In the genomic region with DNA sequence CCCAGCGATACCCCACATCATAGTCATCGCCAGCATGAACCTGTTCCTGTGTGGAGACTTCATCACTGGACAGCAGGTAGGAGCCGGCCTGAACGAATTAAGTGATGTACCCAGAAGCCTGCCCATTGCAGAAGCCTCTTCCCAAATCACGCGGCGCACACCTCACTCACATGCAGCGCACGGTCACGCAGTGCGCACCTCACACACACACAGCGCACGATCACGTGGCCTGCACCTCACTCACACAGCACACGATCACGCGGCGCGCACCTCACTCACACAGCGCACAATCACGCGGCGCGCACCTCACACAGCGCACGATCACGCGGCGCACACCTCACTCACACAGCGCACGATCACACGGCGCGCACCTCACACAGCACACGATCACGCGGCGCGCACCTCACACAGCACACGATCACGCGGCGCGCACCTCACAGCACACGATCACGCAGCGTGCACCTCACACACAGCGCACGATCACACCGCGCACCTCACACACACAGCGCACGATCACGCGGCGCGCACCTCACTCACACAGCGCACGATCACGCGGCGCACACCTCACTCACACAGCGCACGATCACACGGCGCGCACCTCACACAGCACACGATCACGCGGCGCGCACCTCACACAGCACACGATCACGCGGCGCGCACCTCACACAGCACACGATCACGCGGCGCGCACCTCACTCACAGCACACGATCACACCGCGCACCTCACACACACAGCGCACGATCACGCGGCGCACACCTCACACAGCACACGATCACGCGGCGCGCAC, we compare ENCODE assay signal across 8 cellular contexts. TPM values are rescaled to one million over a fixed set of nuclear protein-coding genes. Genes with fewer than 3 reads are reported as not detected.
DNase-seq lines count a peak whose midpoint lies in the region; ATAC-seq, FAIRE-seq and TF ChIP-seq lines count a peak whose summit lies in the region.
"Not testable (repeated sequence)": the region's sequence is repeated elsewhere in the genome, so short reads cannot be mapped to it uniquely, and the experiment has no call there.

No MANE protein-coding gene starts in this region.

- H3K9me3 Mint-ChIP-seq in chondrocyte (ENCODE audit: low read depth) = not testable (repeated sequence)

- not testable (repeated sequence) for H3K27me3 Mint-ChIP-seq in chondrocyte (ENCODE audit: low read depth)

- H3K4me1 ChIP-seq in lower lobe of right lung = not testable (repeated sequence)

- TF ChIP-seq CTCF in chondrocyte (IDR thresholded peaks at IDR 0.05); lower lobe of right lung (IDR thresholded peaks at IDR 0.05): not testable (repeated sequence)

- H3K36me3 Mint-ChIP-seq in chondrocyte (ENCODE audit: low read depth) = peaks cover 26% of the 10 kb centered on the region

- H3K9me3 ChIP-seq in lower lobe of right lung = not testable (repeated sequence)

- not testable (repeated sequence) for DNase-seq in GM12892 (ENCODE audit: insufficient read length); HTR-8/SVneo (ENCODE audit: insufficient read length, low spot score); urothelium cell line (ENCODE audit: low spot score)
- DNase-seq in activated effector memory CD4-positive, alpha-beta T cell treated with anti-CD3 and anti-CD28 coated beads, Interleukin-2, amount 50 U/mL, for 16 hours = peak; percentile 43
- peak; percentile 50 for DNase-seq in chondrocyte (ENCODE audit: low spot score)
- peak; percentile 14 for DNase-seq in left ventricle myocardium superior
- peak; percentile 34 for DNase-seq in lower lobe of right lung
- DNase-seq in posterior vena cava (ENCODE audit: low spot score) = peak; percentile 32

- intact Hi-C loops in left ventricle myocardium superior (cut with micrococcal nuclease); lower lobe of right lung (cut with DNase I); posterior vena cava (cut with DNase I): not testable (repeated sequence)

- TF ChIP-seq POLR2A in GM12892 (IDR thresholded peaks at IDR 0.05; ENCODE audit: low read depth, low read length) = not testable (repeated sequence)

- H3K4me3 ChIP-seq in lower lobe of right lung = not testable (repeated sequence)

- H3K27ac ChIP-seq in lower lobe of right lung = not testable (repeated sequence)

- H3K36me3 ChIP-seq in lower lobe of right lung = peaks cover 91% of the 10 kb centered on the region

- not testable (repeated sequence) for H3K27me3 ChIP-seq in lower lobe of right lung (ENCODE audit: low read depth)

- H3K4me3 Mint-ChIP-seq in chondrocyte (ENCODE audit: unreplicated experiment) = not testable (repeated sequence)

- H3K4me1 Mint-ChIP-seq in chondrocyte (ENCODE audit: low read depth) = not testable (repeated sequence)

- not testable (repeated sequence) for H3K27ac Mint-ChIP-seq in chondrocyte (ENCODE audit: unreplicated experiment)

- ATAC-seq in left ventricle myocardium superior, lower lobe of right lung: not testable (repeated sequence)

- FAIRE-seq in GM12892 (lab: Jason Lieb, UNC) (peak; percentile 64), HTR-8/SVneo (lab: Jason Lieb, UNC) (peak; percentile 93), urothelium cell line (lab: Jason Lieb, UNC) (peak; percentile 99)

RNA-seq across cellular contexts. Expression of gene WDR4, which starts 31.0 kb away (rescaled TPM):
- 10.4 TPM for polyA plus RNA-seq in GM12892 (2012; ENCODE audit: missing spikeins)
- total RNA-seq in chondrocyte (9.6 to 12.2 TPM (median 11.5 TPM) in 3 replicates), left ventricle myocardium superior (4.8 TPM), lower lobe of right lung (17.1 TPM), posterior vena cava (10 to 100 TPM; 12.1 to 13.4 TPM)

RNA-seq across cellular contexts. Expression of gene NDUFV3, which starts 44.8 kb away (rescaled TPM):
- 16.2 TPM for polyA plus RNA-seq in GM12892 (2012; ENCODE audit: missing spikeins)
- total RNA-seq in chondrocyte = 41.7 to 50.6 TPM (median 42.9 TPM) in 3 replicates
- total RNA-seq in left ventricle myocardium superior = 59.3 TPM
- 35.7 TPM for total RNA-seq in lower lobe of right lung
- 10 to 100 TPM; 26.1 to 39.0 TPM for total RNA-seq in posterior vena cava
